29 cellular contexts compared by ENCODE assay signal in the genomic region with DNA sequence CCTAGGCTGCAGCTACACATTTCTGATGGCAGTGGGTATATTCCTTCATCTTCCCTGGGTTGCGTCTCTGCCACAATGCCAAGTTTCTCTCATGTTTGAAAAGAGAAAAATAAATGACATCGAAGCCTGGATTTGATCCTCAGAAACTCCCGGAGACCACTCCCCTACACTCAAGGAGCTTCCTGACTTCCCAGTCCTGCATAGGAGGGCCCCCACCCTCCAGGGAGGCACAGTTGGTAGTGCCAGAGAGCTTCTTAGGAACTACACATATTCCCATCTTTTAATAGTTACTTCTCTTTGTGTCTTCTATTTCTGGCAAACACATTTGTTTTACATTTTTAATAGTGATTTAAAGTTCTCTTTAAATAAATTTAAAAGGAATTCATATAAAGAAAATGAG.
"Had no signal": no experiment of that assay in that cellular context is flagged by ENCODE, and none has a peak within 500 bp of the region (broad histone marks: within the 10 kb centered on the region; RNA-seq: fewer than 3 reads in every experiment).

No MANE protein-coding gene starts in this region.

- H3K4me3 Mint-ChIP-seq: naive thymus-derived CD4-positive, alpha-beta T cell; natural killer cell treated with Interleukin-12 subunit alpha and Interleukin-12 subunit beta and Interleukin-15 and Interleukin-18, amount 100 ng/mL, for 72 hours; neural progenitor cell; stimulated activated effector memory CD8-positive, alpha-beta T cell treated with anti-CD3 and anti-CD28 coated beads, Interleukin-12 subunit alpha, Interleukin-12 subunit beta, amount 100 ng/mL, for 72 hours; stimulated activated naive B cell treated with anti-CD40 and anti-IgM and Interleukin-4, amounts not matched to agents 10 μg/mL and 1 μg/mL and 100 μg/mL, for 72 hours; stimulated activated naive CD8-positive, alpha-beta T cell treated with anti-CD3 and anti-CD28 coated beads, Interleukin-15, Interleukin-2, amounts not matched to agents 100 ng/mL and 50 ng/mL, for 24 hours had no signal

- H3K79me2 ChIP-seq: parathyroid adenoma had no signal

- H3K27ac ChIP-seq: neural progenitor cell, ovary, parathyroid adenoma, psoas muscle, right lobe of liver, sigmoid colon, stomach, thoracic aorta, thyroid gland, tibial nerve, upper lobe of left lung, vagina had no signal

- H3K36me3 ChIP-seq: neural progenitor cell, ovary, right lobe of liver, sigmoid colon, stomach, thoracic aorta, thyroid gland, tibial nerve, upper lobe of left lung, vagina had no signal

- H3K4me1 ChIP-seq: parathyroid adenoma, psoas muscle, right lobe of liver, sigmoid colon, stomach, thyroid gland, tibial nerve, upper lobe of left lung, vagina had no signal

- DNase-seq: naive thymus-derived CD4-positive, alpha-beta T cell; occipital lobe; ovary; posterior cingulate gyrus; psoas muscle; right cardiac atrium; right lobe of liver; sigmoid colon; small intestine; stimulated activated CD4-positive, alpha-beta T cell treated with anti-CD3 and anti-CD28 coated beads, Interleukin-15, amount 100 ng/mL, for 24 hours; stimulated activated CD4-positive, alpha-beta T cell treated with anti-CD3 and anti-CD28 coated beads, Interleukin-2, amount 100 ng/mL, for 24 hours; stimulated activated CD4-positive, alpha-beta T cell treated with anti-CD3 and anti-CD28 coated beads, Interleukin-2, amount 100 ng/mL, for 48 hours; stimulated activated CD4-positive, alpha-beta T cell treated with anti-CD3 and anti-CD28 coated beads, Interleukin-4, amount 100 ng/mL, for 24 hours; stimulated activated naive B cell treated with anti-CD40 and anti-IgM and Interleukin-4, amounts not matched to agents 10 μg/mL and 1 μg/mL and 100 μg/mL, for 72 hours; stimulated activated naive CD4-positive, alpha-beta T cell treated with Interleukin-2 at 50 U/mL for 16 hours; stomach; thyroid gland; trophoblast cell; upper lobe of left lung had no signal

- H3K4me3 ChIP-seq: neural progenitor cell, ovary, psoas muscle, right lobe of liver, sigmoid colon, stomach, thoracic aorta, thyroid gland, tibial nerve, upper lobe of left lung, vagina had no signal

- H3K9me3 Mint-ChIP-seq: naive thymus-derived CD4-positive, alpha-beta T cell; natural killer cell treated with Interleukin-12 subunit alpha and Interleukin-12 subunit beta and Interleukin-15 and Interleukin-18, amount 100 ng/mL, for 72 hours; neural progenitor cell; stimulated activated effector memory CD8-positive, alpha-beta T cell treated with anti-CD3 and anti-CD28 coated beads, Interleukin-12 subunit alpha, Interleukin-12 subunit beta, amount 100 ng/mL, for 72 hours; stimulated activated naive B cell treated with anti-CD40 and anti-IgM and Interleukin-4, amounts not matched to agents 10 μg/mL and 1 μg/mL and 100 μg/mL, for 72 hours; stimulated activated naive CD8-positive, alpha-beta T cell treated with anti-CD3 and anti-CD28 coated beads, Interleukin-15, Interleukin-2, amounts not matched to agents 100 ng/mL and 50 ng/mL, for 24 hours had no signal

- H3K4me2 ChIP-seq: neural progenitor cell had no signal

- H3K27me3 ChIP-seq: neural progenitor cell, ovary, right lobe of liver, sigmoid colon, thyroid gland, upper lobe of left lung, vagina had no signal

- FAIRE-seq: small intestine, urothelium cell line had no signal

- H3K27ac Mint-ChIP-seq: natural killer cell treated with Interleukin-12 subunit alpha and Interleukin-12 subunit beta and Interleukin-15 and Interleukin-18, amount 100 ng/mL, for 72 hours; neural progenitor cell; progenitor cell of endocrine pancreas; stimulated activated effector memory CD8-positive, alpha-beta T cell treated with anti-CD3 and anti-CD28 coated beads, Interleukin-12 subunit alpha, Interleukin-12 subunit beta, amount 100 ng/mL, for 72 hours; stimulated activated naive B cell treated with anti-CD40 and anti-IgM and Interleukin-4, amounts not matched to agents 10 μg/mL and 1 μg/mL and 100 μg/mL, for 72 hours; stimulated activated naive CD8-positive, alpha-beta T cell treated with anti-CD3 and anti-CD28 coated beads, Interleukin-15, Interleukin-2, amounts not matched to agents 100 ng/mL and 50 ng/mL, for 24 hours had no signal

- H3K36me3 Mint-ChIP-seq: naive thymus-derived CD4-positive, alpha-beta T cell; natural killer cell treated with Interleukin-12 subunit alpha and Interleukin-12 subunit beta and Interleukin-15 and Interleukin-18, amount 100 ng/mL, for 72 hours; neural progenitor cell had no signal

- ATAC-seq: naive thymus-derived CD4-positive, alpha-beta T cell; natural killer cell treated with Interleukin-12 subunit alpha and Interleukin-12 subunit beta and Interleukin-15 and Interleukin-18, amount 100 ng/mL, for 72 hours; psoas muscle; right cardiac atrium; right lobe of liver; stimulated activated effector memory CD8-positive, alpha-beta T cell treated with anti-CD3 and anti-CD28 coated beads, Interleukin-12 subunit alpha, Interleukin-12 subunit beta, amount 100 ng/mL, for 72 hours; stimulated activated naive B cell treated with anti-CD40 and anti-IgM and Interleukin-4, amounts not matched to agents 10 μg/mL and 1 μg/mL and 100 μg/mL, for 72 hours had no signal

- H3K4me1 Mint-ChIP-seq: naive thymus-derived CD4-positive, alpha-beta T cell; stimulated activated effector memory CD8-positive, alpha-beta T cell treated with anti-CD3 and anti-CD28 coated beads, Interleukin-12 subunit alpha, Interleukin-12 subunit beta, amount 100 ng/mL, for 72 hours; stimulated activated naive B cell treated with anti-CD40 and anti-IgM and Interleukin-4, amounts not matched to agents 10 μg/mL and 1 μg/mL and 100 μg/mL, for 72 hours had no signal

- H2AFZ ChIP-seq: neural progenitor cell, parathyroid adenoma had no signal
